In the genomic region with DNA sequence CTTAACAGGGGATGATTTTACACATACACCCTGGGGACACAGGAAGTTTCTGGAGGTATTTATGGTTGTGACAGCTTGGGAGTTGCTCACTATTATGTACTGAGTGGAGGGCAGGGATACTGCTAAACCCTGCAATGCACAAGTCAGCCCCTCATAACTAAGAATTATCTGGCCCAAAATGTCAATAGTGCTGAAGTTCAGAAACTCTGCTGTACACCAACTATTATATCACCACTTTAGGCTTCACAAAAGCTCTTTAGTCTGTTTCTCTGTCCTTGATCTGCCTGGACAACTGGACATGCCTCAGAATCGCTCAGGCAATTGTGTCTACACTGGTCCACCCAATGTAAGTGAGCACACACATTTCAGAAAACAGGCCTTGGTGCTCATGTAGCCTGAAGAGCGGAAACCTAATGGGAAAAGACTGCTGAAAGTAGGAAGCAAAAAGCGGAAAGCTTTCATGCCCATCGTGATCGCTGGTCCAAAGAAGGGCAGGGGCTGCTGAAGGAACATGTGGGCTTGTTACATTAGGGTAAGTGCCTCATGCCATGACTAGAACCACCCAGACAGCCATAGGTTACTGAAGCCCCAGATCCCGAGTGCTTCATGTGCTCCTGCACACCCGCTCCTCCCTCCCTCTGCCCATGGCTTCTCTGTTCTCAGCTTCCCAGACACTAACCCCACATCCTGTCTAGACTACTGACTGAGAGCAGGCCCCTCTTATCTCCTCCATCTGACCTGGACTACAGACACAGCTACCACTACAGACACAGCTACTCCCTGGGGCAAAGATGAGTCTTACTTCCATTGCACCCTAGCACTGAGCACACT, we compare ENCODE assay signal across 1 cellular context.
TF ChIP-seq lines count a peak whose summit lies in the region.

No MANE protein-coding gene starts in this region.

TF ChIP-seq in HepG2, 621 proteins besides CTCF, POLR2A, EP300 and RAD21 (continued from another document and continues in another):
- TF ChIP-seq, protein P1, sequence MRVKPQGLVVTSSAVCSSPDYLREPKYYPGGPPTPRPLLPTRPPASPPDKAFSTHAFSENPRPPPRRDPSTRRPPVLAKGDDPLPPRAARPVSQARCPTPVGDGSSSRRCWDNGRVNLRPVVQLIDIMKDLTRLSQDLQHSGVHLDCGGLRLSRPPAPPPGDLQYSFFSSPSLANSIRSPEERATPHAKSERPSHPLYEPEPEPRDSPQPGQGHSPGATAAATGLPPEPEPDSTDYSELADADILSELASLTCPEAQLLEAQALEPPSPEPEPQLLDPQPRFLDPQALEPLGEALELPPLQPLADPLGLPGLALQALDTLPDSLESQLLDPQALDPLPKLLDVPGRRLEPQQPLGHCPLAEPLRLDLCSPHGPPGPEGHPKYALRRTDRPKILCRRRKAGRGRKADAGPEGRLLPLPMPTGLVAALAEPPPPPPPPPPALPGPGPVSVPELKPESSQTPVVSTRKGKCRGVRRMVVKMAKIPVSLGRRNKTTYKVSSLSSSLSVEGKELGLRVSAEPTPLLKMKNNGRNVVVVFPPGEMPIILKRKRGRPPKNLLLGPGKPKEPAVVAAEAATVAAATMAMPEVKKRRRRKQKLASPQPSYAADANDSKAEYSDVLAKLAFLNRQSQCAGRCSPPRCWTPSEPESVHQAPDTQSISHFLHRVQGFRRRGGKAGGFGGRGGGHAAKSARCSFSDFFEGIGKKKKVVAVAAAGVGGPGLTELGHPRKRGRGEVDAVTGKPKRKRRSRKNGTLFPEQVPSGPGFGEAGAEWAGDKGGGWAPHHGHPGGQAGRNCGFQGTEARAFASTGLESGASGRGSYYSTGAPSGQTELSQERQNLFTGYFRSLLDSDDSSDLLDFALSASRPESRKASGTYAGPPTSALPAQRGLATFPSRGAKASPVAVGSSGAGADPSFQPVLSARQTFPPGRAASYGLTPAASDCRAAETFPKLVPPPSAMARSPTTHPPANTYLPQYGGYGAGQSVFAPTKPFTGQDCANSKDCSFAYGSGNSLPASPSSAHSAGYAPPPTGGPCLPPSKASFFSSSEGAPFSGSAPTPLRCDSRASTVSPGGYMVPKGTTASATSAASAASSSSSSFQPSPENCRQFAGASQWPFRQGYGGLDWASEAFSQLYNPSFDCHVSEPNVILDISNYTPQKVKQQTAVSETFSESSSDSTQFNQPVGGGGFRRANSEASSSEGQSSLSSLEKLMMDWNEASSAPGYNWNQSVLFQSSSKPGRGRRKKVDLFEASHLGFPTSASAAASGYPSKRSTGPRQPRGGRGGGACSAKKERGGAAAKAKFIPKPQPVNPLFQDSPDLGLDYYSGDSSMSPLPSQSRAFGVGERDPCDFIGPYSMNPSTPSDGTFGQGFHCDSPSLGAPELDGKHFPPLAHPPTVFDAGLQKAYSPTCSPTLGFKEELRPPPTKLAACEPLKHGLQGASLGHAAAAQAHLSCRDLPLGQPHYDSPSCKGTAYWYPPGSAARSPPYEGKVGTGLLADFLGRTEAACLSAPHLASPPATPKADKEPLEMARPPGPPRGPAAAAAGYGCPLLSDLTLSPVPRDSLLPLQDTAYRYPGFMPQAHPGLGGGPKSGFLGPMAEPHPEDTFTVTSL (CRISPR knock-in tag; IDR thresholded peaks at IDR 0.05; ENCODE audit: borderline replicate concordance): peak; percentile 75; the same call in 1 of the 2 replicates
- TF ChIP-seq SYNCRIP (IDR thresholded peaks at IDR 0.05; ENCODE audit: insufficient read depth, low read depth, low read length) (no peak), RARA (CRISPR knock-in tag; IDR thresholded peaks at IDR 0.05) (peak; percentile 82), ELF4 (CRISPR knock-in tag; IDR thresholded peaks at IDR 0.05; ENCODE audit: borderline replicate concordance) (no peak), ZNF207 (IDR thresholded peaks at IDR 0.05; ENCODE audit: borderline replicate concordance) (no peak), ZNF766 (CRISPR knock-in tag; IDR thresholded peaks at IDR 0.05; ENCODE audit: borderline replicate concordance) (no peak), NFE2L2 (IDR thresholded peaks at IDR 0.05; ENCODE audit: low read length) (no peak), ZSCAN21 (CRISPR knock-in tag; IDR thresholded peaks at IDR 0.05; ENCODE audit: borderline replicate concordance) (no peak), PHF21A (CRISPR knock-in tag; IDR thresholded peaks at IDR 0.05) (peak; percentile 68), PLRG1 (conservative IDR thresholded peaks at IDR 0.05) (no peak), ELF1 (CRISPR knock-in tag; IDR thresholded peaks at IDR 0.05) (no peak), ZNF292 (CRISPR knock-in tag; IDR thresholded peaks at IDR 0.05; ENCODE audit: borderline replicate concordance, low read depth) (peak; percentile 83), SKI (IDR thresholded peaks at IDR 0.05; ENCODE audit: partially characterized antibody) (peak; percentile 97), ZFX (CRISPR knock-in tag; IDR thresholded peaks at IDR 0.05; ENCODE audit: low read depth) (peak; percentile 61; the same call in 1 of the 2 replicates), IRF2 (CRISPR knock-in tag; IDR thresholded peaks at IDR 0.05) (no peak), ZNF30 (CRISPR knock-in tag; IDR thresholded peaks at IDR 0.05) (no peak), PHF20 (CRISPR knock-in tag; IDR thresholded peaks at IDR 0.05) (no peak), HNF4A (CRISPR knock-in tag; IDR thresholded peaks at IDR 0.05) (peak; percentile 84), ZNF530 (CRISPR knock-in tag; IDR thresholded peaks at IDR 0.05; ENCODE audit: low read depth) (no peak), ZNF326 (CRISPR knock-in tag; IDR thresholded peaks at IDR 0.05; ENCODE audit: borderline replicate concordance) (no peak), HDAC6 (IDR thresholded peaks at IDR 0.05; ENCODE audit: low read depth, low read length) (no peak), DPF2 (CRISPR knock-in tag; IDR thresholded peaks at IDR 0.05; ENCODE audit: borderline replicate concordance, low read depth) (peak; percentile 73; the same call in 1 of the 2 replicates), RBFOX2 (IDR thresholded peaks at IDR 0.05; ENCODE audit: low read depth, low read length) (no peak), ZFYVE20 (CRISPR knock-in tag; IDR thresholded peaks at IDR 0.05; ENCODE audit: borderline replicate concordance, low read depth) (no peak), ZKSCAN1 (IDR thresholded peaks at IDR 0.05; ENCODE audit: low read length) (no peak), ZNF558 (CRISPR knock-in tag; IDR thresholded peaks at IDR 0.05; ENCODE audit: borderline replicate concordance) (no peak), CBX1 (IDR thresholded peaks at IDR 0.05; ENCODE audit: low read depth) (no peak), JUN (CRISPR knock-in tag; IDR thresholded peaks at IDR 0.05) (no peak)
- TF ChIP-seq, protein P2, sequence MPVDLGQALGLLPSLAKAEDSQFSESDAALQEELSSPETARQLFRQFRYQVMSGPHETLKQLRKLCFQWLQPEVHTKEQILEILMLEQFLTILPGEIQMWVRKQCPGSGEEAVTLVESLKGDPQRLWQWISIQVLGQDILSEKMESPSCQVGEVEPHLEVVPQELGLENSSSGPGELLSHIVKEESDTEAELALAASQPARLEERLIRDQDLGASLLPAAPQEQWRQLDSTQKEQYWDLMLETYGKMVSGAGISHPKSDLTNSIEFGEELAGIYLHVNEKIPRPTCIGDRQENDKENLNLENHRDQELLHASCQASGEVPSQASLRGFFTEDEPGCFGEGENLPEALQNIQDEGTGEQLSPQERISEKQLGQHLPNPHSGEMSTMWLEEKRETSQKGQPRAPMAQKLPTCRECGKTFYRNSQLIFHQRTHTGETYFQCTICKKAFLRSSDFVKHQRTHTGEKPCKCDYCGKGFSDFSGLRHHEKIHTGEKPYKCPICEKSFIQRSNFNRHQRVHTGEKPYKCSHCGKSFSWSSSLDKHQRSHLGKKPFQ (CRISPR knock-in tag; IDR thresholded peaks at IDR 0.05; ENCODE audit: insufficient replicate concordance): no peak
- TF ChIP-seq, protein P3, sequence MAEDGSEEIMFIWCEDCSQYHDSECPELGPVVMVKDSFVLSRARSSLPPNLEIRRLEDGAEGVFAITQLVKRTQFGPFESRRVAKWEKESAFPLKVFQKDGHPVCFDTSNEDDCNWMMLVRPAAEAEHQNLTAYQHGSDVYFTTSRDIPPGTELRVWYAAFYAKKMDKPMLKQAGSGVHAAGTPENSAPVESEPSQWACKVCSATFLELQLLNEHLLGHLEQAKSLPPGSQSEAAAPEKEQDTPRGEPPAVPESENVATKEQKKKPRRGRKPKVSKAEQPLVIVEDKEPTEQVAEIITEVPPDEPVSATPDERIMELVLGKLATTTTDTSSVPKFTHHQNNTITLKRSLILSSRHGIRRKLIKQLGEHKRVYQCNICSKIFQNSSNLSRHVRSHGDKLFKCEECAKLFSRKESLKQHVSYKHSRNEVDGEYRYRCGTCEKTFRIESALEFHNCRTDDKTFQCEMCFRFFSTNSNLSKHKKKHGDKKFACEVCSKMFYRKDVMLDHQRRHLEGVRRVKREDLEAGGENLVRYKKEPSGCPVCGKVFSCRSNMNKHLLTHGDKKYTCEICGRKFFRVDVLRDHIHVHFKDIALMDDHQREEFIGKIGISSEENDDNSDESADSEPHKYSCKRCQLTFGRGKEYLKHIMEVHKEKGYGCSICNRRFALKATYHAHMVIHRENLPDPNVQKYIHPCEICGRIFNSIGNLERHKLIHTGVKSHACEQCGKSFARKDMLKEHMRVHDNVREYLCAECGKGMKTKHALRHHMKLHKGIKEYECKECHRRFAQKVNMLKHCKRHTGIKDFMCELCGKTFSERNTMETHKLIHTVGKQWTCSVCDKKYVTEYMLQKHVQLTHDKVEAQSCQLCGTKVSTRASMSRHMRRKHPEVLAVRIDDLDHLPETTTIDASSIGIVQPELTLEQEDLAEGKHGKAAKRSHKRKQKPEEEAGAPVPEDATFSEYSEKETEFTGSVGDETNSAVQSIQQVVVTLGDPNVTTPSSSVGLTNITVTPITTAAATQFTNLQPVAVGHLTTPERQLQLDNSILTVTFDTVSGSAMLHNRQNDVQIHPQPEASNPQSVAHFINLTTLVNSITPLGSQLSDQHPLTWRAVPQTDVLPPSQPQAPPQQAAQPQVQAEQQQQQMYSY (CRISPR knock-in tag; IDR thresholded peaks at IDR 0.05): no peak
- TF ChIP-seq, protein P4, sequence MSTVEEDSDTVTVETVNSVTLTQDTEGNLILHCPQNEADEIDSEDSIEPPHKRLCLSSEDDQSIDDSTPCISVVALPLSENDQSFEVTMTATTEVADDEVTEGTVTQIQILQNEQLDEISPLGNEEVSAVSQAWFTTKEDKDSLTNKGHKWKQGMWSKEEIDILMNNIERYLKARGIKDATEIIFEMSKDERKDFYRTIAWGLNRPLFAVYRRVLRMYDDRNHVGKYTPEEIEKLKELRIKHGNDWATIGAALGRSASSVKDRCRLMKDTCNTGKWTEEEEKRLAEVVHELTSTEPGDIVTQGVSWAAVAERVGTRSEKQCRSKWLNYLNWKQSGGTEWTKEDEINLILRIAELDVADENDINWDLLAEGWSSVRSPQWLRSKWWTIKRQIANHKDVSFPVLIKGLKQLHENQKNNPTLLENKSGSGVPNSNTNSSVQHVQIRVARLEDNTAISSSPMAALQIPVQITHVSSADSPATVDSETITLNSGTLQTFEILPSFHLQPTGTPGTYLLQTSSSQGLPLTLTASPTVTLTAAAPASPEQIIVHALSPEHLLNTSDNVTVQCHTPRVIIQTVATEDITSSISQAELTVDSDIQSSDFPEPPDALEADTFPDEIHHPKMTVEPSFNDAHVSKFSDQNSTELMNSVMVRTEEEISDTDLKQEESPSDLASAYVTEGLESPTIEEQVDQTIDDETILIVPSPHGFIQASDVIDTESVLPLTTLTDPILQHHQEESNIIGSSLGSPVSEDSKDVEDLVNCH (CRISPR knock-in tag; IDR thresholded peaks at IDR 0.05): no peak
- TF ChIP-seq, protein P5, sequence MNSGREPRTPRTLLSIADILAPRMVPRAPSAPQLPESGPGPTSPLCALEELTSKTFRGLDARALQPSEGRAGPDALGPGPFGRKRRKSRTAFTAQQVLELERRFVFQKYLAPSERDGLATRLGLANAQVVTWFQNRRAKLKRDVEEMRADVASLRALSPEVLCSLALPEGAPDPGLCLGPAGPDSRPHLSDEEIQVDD (CRISPR knock-in tag; IDR thresholded peaks at IDR 0.05; ENCODE audit: borderline replicate concordance): no peak
- TF ChIP-seq, protein P6, sequence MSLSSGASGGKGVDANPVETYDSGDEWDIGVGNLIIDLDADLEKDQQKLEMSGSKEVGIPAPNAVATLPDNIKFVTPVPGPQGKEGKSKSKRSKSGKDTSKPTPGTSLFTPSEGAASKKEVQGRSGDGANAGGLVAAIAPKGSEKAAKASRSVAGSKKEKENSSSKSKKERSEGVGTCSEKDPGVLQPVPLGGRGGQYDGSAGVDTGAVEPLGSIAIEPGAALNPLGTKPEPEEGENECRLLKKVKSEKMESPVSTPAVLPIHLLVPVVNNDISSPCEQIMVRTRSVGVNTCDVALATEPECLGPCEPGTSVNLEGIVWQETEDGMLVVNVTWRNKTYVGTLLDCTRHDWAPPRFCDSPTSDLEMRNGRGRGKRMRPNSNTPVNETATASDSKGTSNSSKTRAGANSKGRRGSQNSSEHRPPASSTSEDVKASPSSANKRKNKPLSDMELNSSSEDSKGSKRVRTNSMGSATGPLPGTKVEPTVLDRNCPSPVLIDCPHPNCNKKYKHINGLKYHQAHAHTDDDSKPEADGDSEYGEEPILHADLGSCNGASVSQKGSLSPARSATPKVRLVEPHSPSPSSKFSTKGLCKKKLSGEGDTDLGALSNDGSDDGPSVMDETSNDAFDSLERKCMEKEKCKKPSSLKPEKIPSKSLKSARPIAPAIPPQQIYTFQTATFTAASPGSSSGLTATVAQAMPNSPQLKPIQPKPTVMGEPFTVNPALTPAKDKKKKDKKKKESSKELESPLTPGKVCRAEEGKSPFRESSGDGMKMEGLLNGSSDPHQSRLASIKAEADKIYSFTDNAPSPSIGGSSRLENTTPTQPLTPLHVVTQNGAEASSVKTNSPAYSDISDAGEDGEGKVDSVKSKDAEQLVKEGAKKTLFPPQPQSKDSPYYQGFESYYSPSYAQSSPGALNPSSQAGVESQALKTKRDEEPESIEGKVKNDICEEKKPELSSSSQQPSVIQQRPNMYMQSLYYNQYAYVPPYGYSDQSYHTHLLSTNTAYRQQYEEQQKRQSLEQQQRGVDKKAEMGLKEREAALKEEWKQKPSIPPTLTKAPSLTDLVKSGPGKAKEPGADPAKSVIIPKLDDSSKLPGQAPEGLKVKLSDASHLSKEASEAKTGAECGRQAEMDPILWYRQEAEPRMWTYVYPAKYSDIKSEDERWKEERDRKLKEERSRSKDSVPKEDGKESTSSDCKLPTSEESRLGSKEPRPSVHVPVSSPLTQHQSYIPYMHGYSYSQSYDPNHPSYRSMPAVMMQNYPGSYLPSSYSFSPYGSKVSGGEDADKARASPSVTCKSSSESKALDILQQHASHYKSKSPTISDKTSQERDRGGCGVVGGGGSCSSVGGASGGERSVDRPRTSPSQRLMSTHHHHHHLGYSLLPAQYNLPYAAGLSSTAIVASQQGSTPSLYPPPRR (CRISPR knock-in tag; IDR thresholded peaks at IDR 0.05; ENCODE audit: borderline replicate concordance): no peak
- TF ChIP-seq, protein P7, sequence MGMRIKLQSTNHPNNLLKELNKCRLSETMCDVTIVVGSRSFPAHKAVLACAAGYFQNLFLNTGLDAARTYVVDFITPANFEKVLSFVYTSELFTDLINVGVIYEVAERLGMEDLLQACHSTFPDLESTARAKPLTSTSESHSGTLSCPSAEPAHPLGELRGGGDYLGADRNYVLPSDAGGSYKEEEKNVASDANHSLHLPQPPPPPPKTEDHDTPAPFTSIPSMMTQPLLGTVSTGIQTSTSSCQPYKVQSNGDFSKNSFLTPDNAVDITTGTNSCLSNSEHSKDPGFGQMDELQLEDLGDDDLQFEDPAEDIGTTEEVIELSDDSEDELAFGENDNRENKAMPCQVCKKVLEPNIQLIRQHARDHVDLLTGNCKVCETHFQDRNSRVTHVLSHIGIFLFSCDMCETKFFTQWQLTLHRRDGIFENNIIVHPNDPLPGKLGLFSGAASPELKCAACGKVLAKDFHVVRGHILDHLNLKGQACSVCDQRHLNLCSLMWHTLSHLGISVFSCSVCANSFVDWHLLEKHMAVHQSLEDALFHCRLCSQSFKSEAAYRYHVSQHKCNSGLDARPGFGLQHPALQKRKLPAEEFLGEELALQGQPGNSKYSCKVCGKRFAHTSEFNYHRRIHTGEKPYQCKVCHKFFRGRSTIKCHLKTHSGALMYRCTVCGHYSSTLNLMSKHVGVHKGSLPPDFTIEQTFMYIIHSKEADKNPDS (CRISPR knock-in tag; IDR thresholded peaks at IDR 0.05): no peak
